10 cellular contexts compared by ENCODE assay signal in the genomic region with DNA sequence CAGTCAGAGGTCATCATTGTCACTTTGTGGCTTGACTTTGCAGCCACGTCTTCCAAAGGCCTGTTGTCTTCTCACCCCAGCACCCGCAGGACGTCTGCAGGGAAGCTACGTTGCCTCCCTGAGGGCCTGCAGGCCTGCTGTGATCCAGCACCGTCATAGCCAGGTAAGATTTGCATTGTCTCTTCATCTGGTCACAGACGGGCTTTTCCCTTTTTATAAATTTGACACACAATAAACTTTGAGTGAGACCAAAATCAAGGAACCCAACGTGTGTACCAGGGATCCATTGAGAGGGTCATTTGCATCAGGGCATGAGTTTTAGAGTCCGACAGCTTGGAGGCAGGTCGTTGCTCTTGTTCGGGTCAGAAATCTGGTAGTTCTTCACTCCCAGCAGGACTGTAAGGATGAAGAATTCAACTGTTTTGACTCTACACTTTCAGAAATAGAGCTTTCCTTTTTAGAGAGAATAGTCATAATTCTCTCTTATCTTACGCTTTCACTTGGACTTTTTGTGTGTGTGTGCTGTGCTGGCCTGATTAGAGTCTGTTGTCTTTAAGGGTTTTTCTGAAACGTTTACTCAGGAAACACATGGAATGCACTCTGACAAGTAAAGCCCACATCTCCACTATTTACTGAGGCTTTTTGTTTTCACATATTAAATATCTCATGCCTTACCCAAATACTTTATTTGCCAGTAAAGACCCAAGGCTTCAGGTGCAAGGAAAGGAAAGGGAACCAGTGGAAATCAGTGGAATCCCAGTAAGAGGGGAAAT.
DNase-seq lines count a peak whose midpoint lies in the region; ATAC-seq, FAIRE-seq and TF ChIP-seq lines count a peak whose summit lies in the region.
"Had no signal": no experiment of that assay in that cellular context is flagged by ENCODE, and none has a peak within 500 bp of the region (broad histone marks: within the 10 kb centered on the region; RNA-seq: fewer than 3 reads in every experiment).

No MANE protein-coding gene starts in this region.

- POLR2A ChIA-PET in T-cell (lab: Charles Lee) (interaction anchor here (0.6 to 0.7 kb wide), 4 partner anchors 55 to 339 kb away, joined by 3 read pairs; no protein-coding TSS in a partner anchor), H1 (lab: Charles Lee; ENCODE audit: partially characterized antibody) (no interaction called here)

- H3K27ac ChIP-seq in H1 (ENCODE audit: low read depth, low read length) (no peak overlapping the region), upper lobe of left lung (peak overlapping the region in 3 of 4 donors; percentile 12 to 60 (median 23)), brain microvascular endothelial cell (no peak overlapping the region)
- H3K27ac ChIP-seq: neutrophil had no signal

- no peaks in the 10 kb centered on the region for H3K79me2 ChIP-seq in H1 (ENCODE audit: control insufficient read depth in 1 of 2, insufficient read depth in 2 of 2, low read length in 2 of 2)

- H2BK5ac ChIP-seq in H1 (ENCODE audit: low read depth, low read length): no peak overlapping the region

- peak; percentile 68 for ATAC-seq in GM21737 (IDR thresholded peaks at IDR 0.05; ENCODE audit: unreplicated experiment)
- ATAC-seq in T-cell (replicated peaks in 1 of 4): peak; percentile 50 to 74 (median 58)
- ATAC-seq in upper lobe of left lung (ENCODE audit: low FRiP score in 2 of 2): no peak

- H3K4me1 Mint-ChIP-seq in T-cell: peaks cover 38 to 61% (median 48%) of the 10 kb centered on the region in 3 donors

- no peak for FAIRE-seq in H1 (lab: Jason Lieb, UNC)
- FAIRE-seq: G401.6 had no signal

- H3K18ac ChIP-seq in H1 (ENCODE audit: extremely low read depth, low read length): no peak overlapping the region

- H4K20me1 ChIP-seq in H1 (replicated peaks in 1 of 2; ENCODE audit: control insufficient read depth in 1 of 2, insufficient read depth in 2 of 2, low read length in 2 of 2): no peaks in the 10 kb centered on the region

- H3K4me3 Mint-ChIP-seq in T-cell: peak overlapping the region; percentile 62 to 71 (median 69)

- H3K79me1 ChIP-seq in H1 (ENCODE audit: low read depth, low read length): no peaks in the 10 kb centered on the region

- no peak overlapping the region for H3K4me2 ChIP-seq in H1 (ENCODE audit: insufficient read depth in 1 of 2, low read depth in 2 of 2, low read length in 2 of 2)

- no peak overlapping the region for H3K14ac ChIP-seq in H1 (ENCODE audit: insufficient read length)

- H3K4me1 ChIP-seq in H1 (replicated peaks in 1 of 4; ENCODE audit: control insufficient read depth in 3 of 4, insufficient read depth in 4 of 4, low read length in 3 of 4) (no peaks in the 10 kb centered on the region), upper lobe of left lung (peaks cover 0 to 10% (median 7%) of the 10 kb centered on the region in 4 donors)

- no peak overlapping the region for H2BK120ac ChIP-seq in H1 (replicated peaks; ENCODE audit: low read depth, low read length)

- H3K36me3 ChIP-seq in GM06990 (ENCODE audit: control insufficient read depth, insufficient read depth, low read length) (no peaks in the 10 kb centered on the region), H1 (ENCODE audit: control insufficient read depth in 2 of 4, insufficient read depth in 4 of 4, low read length in 3 of 4) (no peaks in the 10 kb centered on the region), upper lobe of left lung (no peaks in the 10 kb centered on the region), brain microvascular endothelial cell (replicated peaks) (no peaks in the 10 kb centered on the region)
- H3K36me3 ChIP-seq: neutrophil had no signal

- peaks cover 20% of the 10 kb centered on the region for H3K36me3 Mint-ChIP-seq in T-cell

- DNase-seq in GM06990 (ENCODE audit: extremely low read depth, insufficient read length): peak; percentile 68
- DNase-seq in T-cell: peak in 33 of 34 experiments; percentile 36 to 75 (median 57)
- DNase-seq in H1 (ENCODE audit: low read depth in 1 of 2, low spot score in 2 of 2): no peak
- no peak for DNase-seq in upper lobe of left lung
- no peak for DNase-seq in SKM-1 (lab: John Stamatoyannopoulos, UW; ENCODE audit: unreplicated experiment)
- DNase-seq in brain microvascular endothelial cell: no peak
- DNase-seq in DMS 273 (lab: John Stamatoyannopoulos, UW; ENCODE audit: unreplicated experiment): no peak

- no peak overlapping the region for H2BK15ac ChIP-seq in H1 (ENCODE audit: low read length)

- H4K5ac ChIP-seq in H1 (ENCODE audit: insufficient read length, low read depth, low read length): no peak overlapping the region

- WGBS in H1 (ENCODE audit: extremely low coverage in 1 of 2, insufficient coverage in 1 of 2, insufficient read length in 1 of 2, insufficient replicate concordance in 2 of 2, low coverage in 1 of 2, low lambda C conversion rate in 2 of 2, missing lambda C conversion rate in 1 of 2), 2 experiments: 88% methylated on average over 12 of the region's 12 CpGs; no CpG with 5 or more reads in 1 of the 2 experiments
- WGBS in upper lobe of left lung, 2 donors: 45 to 48% methylated on average over 12 of the region's 12 CpGs

- no peak overlapping the region for H4K8ac ChIP-seq in H1 (ENCODE audit: extremely low read depth, insufficient read depth, low read length)

- no peaks in the 10 kb centered on the region; the same call in 1 of the 2 replicates for H3K23me2 ChIP-seq in H1 (ENCODE audit: low read depth, low read length)

- no peak overlapping the region; a peak in 1 of 7 replicates for H3K9ac ChIP-seq in H1 (replicated peaks in 1 of 4; ENCODE audit: extremely low read depth in 1 of 4, low read depth in 3 of 4, low read length in 3 of 4)

- no peaks in the 10 kb centered on the region for H3K9me3 ChIP-seq in H1 (ENCODE audit: insufficient read depth in 2 of 2, low read depth in 1 of 2, low read length in 1 of 2)
- no peaks in the 10 kb centered on the region for H3K9me3 ChIP-seq in upper lobe of left lung
- H3K9me3 ChIP-seq: neutrophil had no signal

- CTCF ChIA-PET in T-cell (lab: Charles Lee) (interaction anchor here (0.6 to 0.7 kb wide), 2 partner anchors 447 to 1471 kb away, joined by 4 to 9 read pairs; no protein-coding TSS in a partner anchor), H1 (lab: Charles Lee; ENCODE audit: partially characterized antibody) (interaction anchor here (0.7 to 2.9 kb wide), 2 partner anchors 25 to 149 kb away, joined by 4 to 8 read pairs; no protein-coding TSS in a partner anchor)

- H2AFZ ChIP-seq in H1 (ENCODE audit: low read length): peak overlapping the region; percentile 41; the same call in 1 of the 2 replicates

- H3K4me3 ChIP-seq in GM06990 (replicated peaks; ENCODE audit: low read depth, low read length): peak overlapping the region; percentile 5; the same call in 1 of the 2 replicates
- no peak overlapping the region for H3K4me3 ChIP-seq in H1 (ENCODE audit: extremely low read depth in 1 of 4, insufficient read depth in 2 of 4, low read depth in 3 of 4, low read length in 4 of 4)
- no peak overlapping the region for H3K4me3 ChIP-seq in upper lobe of left lung
- no peak overlapping the region for H3K4me3 ChIP-seq in brain microvascular endothelial cell (ENCODE audit: low read depth, low read length)

- TF ChIP-seq POLR2A in H1 (IDR thresholded peaks at IDR 0.05; ENCODE audit: control extremely low read depth in 1 of 2, low read depth in 2 of 2, low read length in 2 of 2) (no peak), upper lobe of left lung (IDR thresholded peaks at IDR 0.05) (no peak)

- no peak for TF ChIP-seq RAD21 in H1 (IDR thresholded peaks at IDR 0.05 in 1 of 2, conservative IDR thresholded peaks at IDR 0.05 in 1 of 2; ENCODE audit: low read depth in 2 of 2, low read length in 2 of 2)

- H3K27me3 ChIP-seq in GM06990 (replicated peaks; ENCODE audit: control insufficient read depth, insufficient read depth, low read length) (no peaks in the 10 kb centered on the region), H1 (replicated peaks in 1 of 4; ENCODE audit: control insufficient read depth in 3 of 4, extremely low read depth in 1 of 4, insufficient read depth in 3 of 4, low read length in 3 of 4) (no peaks in the 10 kb centered on the region), upper lobe of left lung (no peaks in the 10 kb centered on the region), brain microvascular endothelial cell (replicated peaks) (no peaks in the 10 kb centered on the region)
- H3K27me3 ChIP-seq: neutrophil had no signal

- no peak overlapping the region for H4K91ac ChIP-seq in H1 (replicated peaks; ENCODE audit: insufficient read length, low read length)

- H3K27ac Mint-ChIP-seq in T-cell: peak overlapping the region; percentile 100

- H3K4ac ChIP-seq in H1 (replicated peaks; ENCODE audit: insufficient read length, low read depth, low read length): no peak overlapping the region

- peaks cover 4 to 20% (median 6%) of the 10 kb centered on the region in 3 donors for H3K9me3 Mint-ChIP-seq in T-cell

- in situ Hi-C loops in brain microvascular endothelial cell (cut with HindIII; ENCODE audit: low pct_ligation_motif_present, low sequenced_read_pairs): no loop called here

- H3K27me3 Mint-ChIP-seq in T-cell: no peaks in the 10 kb centered on the region

- TF ChIP-seq CTCF in GM06990 (IDR thresholded peaks at IDR 0.05; ENCODE audit: insufficient read depth, low read length, poor library complexity, severe bottlenecking) (no peak), H1 (IDR thresholded peaks at IDR 0.05; ENCODE audit: control extremely low read depth in 1 of 3, insufficient read depth in 1 of 3, low read depth in 1 of 3, low read length in 3 of 3) (no peak), upper lobe of left lung (IDR thresholded peaks at IDR 0.05) (no peak), brain microvascular endothelial cell (IDR thresholded peaks at IDR 0.05; ENCODE audit: low read depth, low read length, missing control alignments) (no peak)

- H3K56ac ChIP-seq in H1 (replicated peaks; ENCODE audit: insufficient read length, low read depth, low read length): no peak overlapping the region

- no peak overlapping the region for H2BK20ac ChIP-seq in H1 (ENCODE audit: low read length)

- no peak overlapping the region for H3K23ac ChIP-seq in H1 (ENCODE audit: insufficient read length)

- H2AK5ac ChIP-seq in H1 (ENCODE audit: low read depth, low read length): no peak overlapping the region

- TF ChIP-seq EP300 in H1 (IDR thresholded peaks at IDR 0.05; ENCODE audit: borderline replicate concordance in 1 of 2, low read depth in 2 of 2, low read length in 2 of 2): no peak
- no peak for TF ChIP-seq EP300 in upper lobe of left lung (IDR thresholded peaks at IDR 0.05)

- no peak overlapping the region for H2BK12ac ChIP-seq in H1 (ENCODE audit: low read depth, low read length)

TF ChIP-seq in H1, 55 proteins besides CTCF, POLR2A, EP300 and RAD21:
- TF ChIP-seq SAP30 (IDR thresholded peaks at IDR 0.05; ENCODE audit: insufficient read depth, insufficient replicate concordance, low read length) (no peak), RXRA (IDR thresholded peaks at IDR 0.05; ENCODE audit: insufficient read depth, low read depth, low read length) (no peak), EGR1 (IDR thresholded peaks at IDR 0.05; ENCODE audit: borderline replicate concordance, low read depth, low read length) (no peak), CHD2 (IDR thresholded peaks at IDR 0.05; ENCODE audit: low read length) (no peak), JUN (IDR thresholded peaks at IDR 0.05; ENCODE audit: low read depth, low read length) (no peak)

Comparison
In these comparisons a context has a peak if more than half of its experiments do, and no peak if none do; other contexts are left out.
1. DNase-seq: peak in GM06990 (single experiment) and T-cell (33 of 34); none in H1 (0 of 2), upper lobe of left lung (0 of 2), SKM-1 (single experiment), brain microvascular endothelial cell (single experiment) and DMS 273 (single experiment).
2. ATAC-seq: peak in GM21737 (single experiment) and T-cell (4 of 4); none in upper lobe of left lung (0 of 2).
3. H3K27ac ChIP-seq: peak in upper lobe of left lung (3 of 4); none in H1 (single experiment) and brain microvascular endothelial cell (single experiment).